19 cellular contexts compared by ENCODE assay signal in the genomic region with DNA sequence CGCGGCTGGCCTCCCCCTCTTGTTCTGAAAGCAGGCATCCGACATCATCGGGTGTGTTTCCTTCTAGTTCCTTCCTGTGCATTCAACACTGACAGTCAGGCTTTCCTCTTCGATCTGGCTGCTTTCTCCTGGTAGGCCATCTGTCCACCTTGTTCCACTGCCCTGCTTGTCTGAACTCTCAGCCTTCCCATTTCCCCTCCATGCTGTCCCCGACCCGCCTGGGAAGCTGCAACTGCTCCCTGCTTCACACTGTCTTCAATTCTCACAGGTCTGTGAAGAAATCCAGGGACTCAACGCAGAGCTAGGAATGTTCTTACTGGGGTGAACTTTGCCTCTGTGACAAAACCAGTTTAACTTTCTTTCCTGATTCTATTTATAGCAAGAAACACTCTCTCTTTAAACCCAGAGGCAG. TPM values are rescaled to one million over a fixed set of nuclear protein-coding genes. Genes with fewer than 3 reads are reported as not detected.
DNase-seq lines count a peak whose midpoint lies in the region; ATAC-seq and TF ChIP-seq lines count a peak whose summit lies in the region.
"Had no signal": no experiment of that assay in that cellular context is flagged by ENCODE, and none has a peak within 500 bp of the region (broad histone marks: within the 10 kb centered on the region; RNA-seq: fewer than 3 reads in every experiment).

No MANE protein-coding gene starts in this region.

- TF ChIP-seq CTCF in Caco-2 (IDR thresholded peaks at IDR 0.05; ENCODE audit: insufficient read depth in 1 of 2, low read depth in 1 of 2, low read length in 1 of 2, severe bottlenecking in 1 of 2, unreplicated experiment in 1 of 2): no peak
- TF ChIP-seq CTCF in progenitor cell of endocrine pancreas (IDR thresholded peaks at IDR 0.05; ENCODE audit: unreplicated experiment): no peak

- H3K36me3 Mint-ChIP-seq in Caco-2 (ENCODE audit: insufficient read depth, unreplicated experiment) (no peaks in the 10 kb centered on the region), progenitor cell of endocrine pancreas (ENCODE audit: insufficient read depth) (peaks cover 3% of the 10 kb centered on the region)
- H3K36me3 Mint-ChIP-seq in activated CD4-positive, alpha-beta T cell treated with anti-CD3 and anti-CD28 coated beads for 36 hours (ENCODE audit: low read depth): no peaks in the 10 kb centered on the region
- H3K36me3 Mint-ChIP-seq in activated CD4-positive, alpha-beta T cell treated with anti-CD3 and anti-CD28 coated beads, Interleukin-2, amount 10 ng/mL, durations not matched to agents 24 days and 14 days (ENCODE audit: low read depth): no peaks in the 10 kb centered on the region
- H3K36me3 Mint-ChIP-seq: activated CD4-positive, alpha-beta memory T cell treated with anti-CD3 and anti-CD28 coated beads for 36 hours had no signal

- POLR2A ChIA-PET in Caco-2 (lab: Charles Lee): interaction anchor here (0.6 to 1.1 kb wide), 2 partner anchors 60 to 316 kb away, joined by 3 to 16 read pairs; a partner anchor contains a TSS
- POLR2A ChIA-PET in activated CD4-positive, alpha-beta T cell treated with anti-CD3 and anti-CD28 coated beads for 36 hours (lab: Charles Lee): interaction anchor here (0.7 kb wide), 1 partner anchor 558 kb away, joined by 3 read pairs; no protein-coding TSS in a partner anchor

- H3K9me3 Mint-ChIP-seq in Caco-2 (ENCODE audit: unreplicated experiment) (no peaks in the 10 kb centered on the region), progenitor cell of endocrine pancreas (ENCODE audit: low read depth) (no peaks in the 10 kb centered on the region)
- H3K9me3 Mint-ChIP-seq in activated CD4-positive, alpha-beta T cell treated with anti-CD3 and anti-CD28 coated beads for 36 hours (ENCODE audit: low read depth): no peaks in the 10 kb centered on the region
- H3K9me3 Mint-ChIP-seq in activated CD4-positive, alpha-beta T cell treated with anti-CD3 and anti-CD28 coated beads, Interleukin-2, amount 10 ng/mL, durations not matched to agents 24 days and 14 days: no peaks in the 10 kb centered on the region
- H3K9me3 Mint-ChIP-seq: activated CD4-positive, alpha-beta memory T cell treated with anti-CD3 and anti-CD28 coated beads for 36 hours; CD8-positive, alpha-beta memory T cell had no signal

- H3K4me1 Mint-ChIP-seq in Caco-2 (ENCODE audit: low read depth, unreplicated experiment) (peaks cover 11% of the 10 kb centered on the region), progenitor cell of endocrine pancreas (ENCODE audit: low read depth) (no peaks in the 10 kb centered on the region)
- no peaks in the 10 kb centered on the region for H3K4me1 Mint-ChIP-seq in activated CD4-positive, alpha-beta T cell treated with anti-CD3 and anti-CD28 coated beads for 36 hours
- H3K4me1 Mint-ChIP-seq in activated CD4-positive, alpha-beta T cell treated with anti-CD3 and anti-CD28 coated beads, Interleukin-2, amount 10 ng/mL, durations not matched to agents 24 days and 14 days: no peaks in the 10 kb centered on the region
- H3K4me1 Mint-ChIP-seq: CD8-positive, alpha-beta memory T cell had no signal

- no TSS peak for BruUV-seq in Caco-2 (replicated peaks; lab: Mats Ljungman, UMichigan)

- CTCF ChIA-PET in Caco-2 (lab: Charles Lee): interaction anchor here (0.7 to 1.2 kb wide), 3 partner anchors 9 to 61 kb away, joined by 3 to 4 read pairs (median 4); a partner anchor contains a TSS
- CTCF ChIA-PET in activated CD4-positive, alpha-beta T cell treated with anti-CD3 and anti-CD28 coated beads for 36 hours (lab: Charles Lee): interaction anchor here (0.8 kb wide), 1 partner anchor 11 kb away, joined by 3 read pairs; no protein-coding TSS in a partner anchor

- intact Hi-C loops in Caco-2 (cut with micrococcal nuclease; ENCODE audit: unreplicated experiment): loop anchor here (5.0 kb wide), 1 partner anchor 87 kb away; no protein-coding TSS in a partner anchor
- intact Hi-C loops in left ventricle myocardium superior (cut with micrococcal nuclease): no loop called here
- intact Hi-C loops in activated CD4-positive, alpha-beta T cell treated with anti-CD3 and anti-CD28 coated beads for 36 hours (cut with DNase I, micrococcal nuclease): no loop called here
- intact Hi-C loops in activated CD4-positive, alpha-beta T cell treated with anti-CD3 and anti-CD28 coated beads, Interleukin-2, amount 10 ng/mL, durations not matched to agents 24 days and 14 days (cut with micrococcal nuclease): no loop called here

- no peaks in the 10 kb centered on the region for H3K27me3 ChIP-seq in Caco-2 (replicated peaks; ENCODE audit: control insufficient read depth, insufficient read depth, low read length)
- H3K27me3 ChIP-seq: MG63, uterus had no signal

- DNase-seq in Caco-2 (peak; percentile 72 to 74), amniotic epithelial cell (ENCODE audit: low read depth) (peak; percentile 23), left ventricle myocardium superior (no peak), progenitor cell of endocrine pancreas (ENCODE audit: low spot score, unreplicated experiment) (no peak), GOT3 (lab: John Stamatoyannopoulos, UW) (no peak)
- no peak for DNase-seq in activated CD4-positive, alpha-beta T cell treated with anti-CD3 and anti-CD28 coated beads for 36 hours
- DNase-seq in activated CD4-positive, alpha-beta T cell treated with anti-CD3 and anti-CD28 coated beads, Interleukin-2, amount 10 ng/mL, durations not matched to agents 24 days and 14 days: no peak
- DNase-seq: activated CD4-positive, alpha-beta memory T cell treated with anti-CD3 and anti-CD28 coated beads for 36 hours; activated T-cell treated with anti-CD3 and anti-CD28 coated beads, Interleukin-2, amount 50 U/mL, for 48 hours; CD8-positive, alpha-beta memory T cell; EL; kidney glomerular epithelial cell; MG63; NCI-H2081; NCI-H526; stimulated activated naive CD8-positive, alpha-beta T cell treated with anti-CD3 and anti-CD28 coated beads, Interleukin-15, Interleukin-2, amounts not matched to agents 100 U/mL and 50 U/mL, for 24 hours; uterus had no signal

- H3K27ac Mint-ChIP-seq in Caco-2 (ENCODE audit: unreplicated experiment) (peak overlapping the region; percentile 89), progenitor cell of endocrine pancreas (peak overlapping the region; percentile 26)
- H3K27ac Mint-ChIP-seq in activated CD4-positive, alpha-beta T cell treated with anti-CD3 and anti-CD28 coated beads for 36 hours: no peak overlapping the region
- H3K27ac Mint-ChIP-seq in activated CD4-positive, alpha-beta T cell treated with anti-CD3 and anti-CD28 coated beads, Interleukin-2, amount 10 ng/mL, durations not matched to agents 24 days and 14 days: no peak overlapping the region
- H3K27ac Mint-ChIP-seq: activated CD4-positive, alpha-beta memory T cell treated with anti-CD3 and anti-CD28 coated beads for 36 hours had no signal

- H3K4me1 ChIP-seq in Caco-2: peaks cover 16% of the 10 kb centered on the region
- H3K4me1 ChIP-seq: uterus had no signal

- no peaks in the 10 kb centered on the region for H3K9me3 ChIP-seq in Caco-2
- H3K9me3 ChIP-seq: MG63, uterus had no signal

- H3K27me3 Mint-ChIP-seq in Caco-2 (ENCODE audit: insufficient read depth, unreplicated experiment) (no peaks in the 10 kb centered on the region), progenitor cell of endocrine pancreas (no peaks in the 10 kb centered on the region)
- no peaks in the 10 kb centered on the region for H3K27me3 Mint-ChIP-seq in activated CD4-positive, alpha-beta T cell treated with anti-CD3 and anti-CD28 coated beads for 36 hours
- no peaks in the 10 kb centered on the region for H3K27me3 Mint-ChIP-seq in activated CD4-positive, alpha-beta T cell treated with anti-CD3 and anti-CD28 coated beads, Interleukin-2, amount 10 ng/mL, durations not matched to agents 24 days and 14 days
- H3K27me3 Mint-ChIP-seq: activated CD4-positive, alpha-beta memory T cell treated with anti-CD3 and anti-CD28 coated beads for 36 hours; CD8-positive, alpha-beta memory T cell had no signal

- no peak overlapping the region for H3K4me3 ChIP-seq in Caco-2 (ENCODE audit: low read depth, low read length)
- H3K4me3 ChIP-seq: MG63, uterus had no signal

- H3K4me3 Mint-ChIP-seq in Caco-2 (ENCODE audit: unreplicated experiment) (peak overlapping the region; percentile 19), progenitor cell of endocrine pancreas (ENCODE audit: low read depth) (no peak overlapping the region)
- H3K4me3 Mint-ChIP-seq in activated CD4-positive, alpha-beta T cell treated with anti-CD3 and anti-CD28 coated beads for 36 hours: no peak overlapping the region
- no peak overlapping the region for H3K4me3 Mint-ChIP-seq in activated CD4-positive, alpha-beta T cell treated with anti-CD3 and anti-CD28 coated beads, Interleukin-2, amount 10 ng/mL, durations not matched to agents 24 days and 14 days
- H3K4me3 Mint-ChIP-seq: activated CD4-positive, alpha-beta memory T cell treated with anti-CD3 and anti-CD28 coated beads for 36 hours; CD8-positive, alpha-beta memory T cell had no signal

- peak; percentile 9 for ATAC-seq in left ventricle myocardium superior
- ATAC-seq in GM21515 (IDR thresholded peaks at IDR 0.05; ENCODE audit: unreplicated experiment): no peak
- ATAC-seq in activated CD4-positive, alpha-beta T cell treated with anti-CD3 and anti-CD28 coated beads for 36 hours: no peak
- ATAC-seq: esophagus mucosa; stimulated activated naive CD8-positive, alpha-beta T cell treated with anti-CD3 and anti-CD28 coated beads, Interleukin-15, Interleukin-2, amounts not matched to agents 100 U/mL and 50 U/mL, for 24 hours had no signal

- H3K36me3 ChIP-seq in Caco-2 (ENCODE audit: control insufficient read depth, insufficient read depth, low read length): no peaks in the 10 kb centered on the region
- H3K36me3 ChIP-seq: MG63, uterus had no signal

RNA-seq across cellular contexts. Expression of a gene that starts 43.0 kb away (rescaled TPM):
- total RNA-seq in Caco-2 (2022) (7.1 and 9.2 TPM in 2 replicates), left ventricle myocardium superior (3.1 TPM), progenitor cell of endocrine pancreas (42.3 TPM in 2 replicates)
- 1 to 10 TPM; 5.2 to 5.3 TPM for total RNA-seq in activated CD4-positive, alpha-beta T cell treated with anti-CD3 and anti-CD28 coated beads for 36 hours
- total RNA-seq in activated CD4-positive, alpha-beta T cell treated with anti-CD3 and anti-CD28 coated beads, Interleukin-2, amount 10 ng/mL, durations not matched to agents 24 days and 14 days: 6.2 and 6.7 TPM in 2 replicates

Comparison
In these comparisons a context has a peak if more than half of its experiments do, and no peak if none do; other contexts are left out.
1. DNase-seq: peak in Caco-2 (2 of 2) and amniotic epithelial cell (single experiment); none in left ventricle myocardium superior (single experiment), progenitor cell of endocrine pancreas (single experiment), activated CD4-positive, alpha-beta T cell treated with anti-CD3 and anti-CD28 coated beads for 36 hours (single experiment), activated CD4-positive, alpha-beta T cell treated with anti-CD3 and anti-CD28 coated beads, Interleukin-2, amount 10 ng/mL, durations not matched to agents 24 days and 14 days (single experiment) and GOT3 (single experiment).
2. H3K27ac Mint-ChIP-seq: peak in Caco-2 (single experiment) and progenitor cell of endocrine pancreas (single experiment); none in activated CD4-positive, alpha-beta T cell treated with anti-CD3 and anti-CD28 coated beads for 36 hours (single experiment) and activated CD4-positive, alpha-beta T cell treated with anti-CD3 and anti-CD28 coated beads, Interleukin-2, amount 10 ng/mL, durations not matched to agents 24 days and 14 days (single experiment).